9 cellular contexts compared by ENCODE assay signal in the genomic region with DNA sequence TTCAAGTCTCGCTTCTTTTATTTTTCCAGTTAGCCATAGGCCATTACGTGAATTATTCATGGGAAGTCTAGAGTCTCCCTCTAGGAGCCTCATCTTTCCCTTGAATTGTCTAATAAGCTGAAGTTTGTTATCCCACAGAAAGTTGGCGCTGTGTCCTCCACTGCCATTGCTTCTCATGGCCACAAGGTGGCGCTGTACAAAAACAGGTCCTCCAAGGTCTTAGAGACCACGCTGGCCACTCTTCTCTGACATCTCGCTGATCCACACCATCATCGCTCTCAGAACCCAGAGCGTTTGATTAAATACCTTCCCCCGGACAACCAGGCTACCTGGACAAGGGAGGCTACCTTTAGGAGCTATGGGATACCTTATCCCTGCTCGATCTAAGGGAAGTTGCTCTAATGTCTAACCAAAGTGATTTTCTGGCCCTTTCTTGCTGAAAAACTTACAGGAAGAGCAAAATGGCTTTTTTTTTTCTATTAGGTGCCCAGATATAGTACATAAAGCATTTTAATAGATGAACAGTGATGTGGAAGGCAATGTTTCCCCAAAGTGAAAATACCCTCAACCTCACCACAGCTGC.
DNase-seq lines count a peak whose midpoint lies in the region; ATAC-seq and TF ChIP-seq lines count a peak whose summit lies in the region.
"Had no signal": no experiment of that assay in that cellular context is flagged by ENCODE, and none has a peak within 500 bp of the region (broad histone marks: within the 10 kb centered on the region; RNA-seq: fewer than 3 reads in every experiment).

No MANE protein-coding gene starts in this region.

- no peaks in the 10 kb centered on the region for H3K4me1 ChIP-seq in heart left ventricle

- DNase-seq in NCI-H2029 treated with DMSO at 0.1 percent for 48 hours (lab: John Stamatoyannopoulos, UW) (peak; percentile 8), NCI-H2029 (lab: John Stamatoyannopoulos, UW) (no peak), NCI-H526 treated with DMSO at 0.1 percent for 48 hours (lab: John Stamatoyannopoulos, UW) (peak; percentile 19), heart left ventricle (peak in 4 of 5 donors; percentile 12 to 32 (median 24)), retinal pigment epithelial cell (ENCODE audit: low read depth) (no peak), DMS79 treated with DMSO at 0.1 percent for 48 hours (lab: John Stamatoyannopoulos, UW) (no peak)

- intact Hi-C loops in heart left ventricle (cut with DNase I) = loop anchor here (1.0 to 10.0 kb wide), 7 partner anchors 98 to 213 kb away; no protein-coding TSS in a partner anchor

- H3K36me3 Mint-ChIP-seq in activated T-helper 17 cell treated with anti-CD3 and anti-CD28 coated beads, Interleukin-2, amount 50 U/mL, for 72 hours (ENCODE audit: low read depth) = no peaks in the 10 kb centered on the region

- no peak for TF ChIP-seq POLR2A in heart left ventricle (IDR thresholded peaks at IDR 0.05)

- TF ChIP-seq CTCF in heart left ventricle (IDR thresholded peaks at IDR 0.05) (peak; percentile 59 to 92 (median 76)), retinal pigment epithelial cell (conservative IDR thresholded peaks at IDR 0.05; ENCODE audit: low read depth, low read length) (peak; percentile 96)

- ATAC-seq in HG03139 (IDR thresholded peaks at IDR 0.05; ENCODE audit: unreplicated experiment) (peak; percentile 65), heart left ventricle (peak in 1 of 4 donors; percentile 36)
- ATAC-seq in activated T-helper 17 cell treated with anti-CD3 and anti-CD28 coated beads, Interleukin-2, amount 50 U/mL, for 72 hours (replicated peaks) = peak; percentile 37

- H3K36me3 ChIP-seq in heart left ventricle = no peaks in the 10 kb centered on the region
- H3K36me3 ChIP-seq: BLaER1 had no signal

- H3K27me3 ChIP-seq in heart left ventricle = peaks cover 0 to 4% (median 0%) of the 10 kb centered on the region in 9 donors
- H3K27me3 ChIP-seq: BLaER1 had no signal

- no peak overlapping the region for H3K27ac Mint-ChIP-seq in activated T-helper 17 cell treated with anti-CD3 and anti-CD28 coated beads, Interleukin-2, amount 50 U/mL, for 72 hours

- H3K9me3 ChIP-seq in heart left ventricle = no peaks in the 10 kb centered on the region
- H3K9me3 ChIP-seq: BLaER1 had no signal

- no peak overlapping the region for H3K4me3 Mint-ChIP-seq in activated T-helper 17 cell treated with anti-CD3 and anti-CD28 coated beads, Interleukin-2, amount 50 U/mL, for 72 hours

- H3K4me1 Mint-ChIP-seq in activated T-helper 17 cell treated with anti-CD3 and anti-CD28 coated beads, Interleukin-2, amount 50 U/mL, for 72 hours = no peaks in the 10 kb centered on the region

- peaks cover 20% of the 10 kb centered on the region for H3K27me3 Mint-ChIP-seq in activated T-helper 17 cell treated with anti-CD3 and anti-CD28 coated beads, Interleukin-2, amount 50 U/mL, for 72 hours

- no peaks in the 10 kb centered on the region for H3K9me3 Mint-ChIP-seq in activated T-helper 17 cell treated with anti-CD3 and anti-CD28 coated beads, Interleukin-2, amount 50 U/mL, for 72 hours

- H3K27ac ChIP-seq in heart left ventricle = no peak overlapping the region
- H3K27ac ChIP-seq: BLaER1 had no signal

- no peak overlapping the region for H3K4me3 ChIP-seq in heart left ventricle
- H3K4me3 ChIP-seq in retinal pigment epithelial cell (ENCODE audit: low read length) = no peak overlapping the region
- H3K4me3 ChIP-seq: BLaER1 had no signal

- WGBS in heart left ventricle, 4 donors = 20 to 27% (median 22%) methylated on average over 10 of the region's 10 CpGs

Comparison
In these comparisons a context has a peak if more than half of its experiments do, and no peak if none do; other contexts are left out.
1. DNase-seq: peak in NCI-H2029 treated with DMSO at 0.1 percent for 48 hours (single experiment), NCI-H526 treated with DMSO at 0.1 percent for 48 hours (single experiment) and heart left ventricle (4 of 5); none in NCI-H2029 (single experiment), retinal pigment epithelial cell (single experiment) and DMS79 treated with DMSO at 0.1 percent for 48 hours (single experiment).